Comparison of ENCODE assay signal across 21 cellular contexts in genomic region chr14:50756300-50756699, GRCh38.
DNase-seq lines count a peak whose midpoint lies in the region; ATAC-seq, FAIRE-seq and TF ChIP-seq lines count a peak whose summit lies in the region.
"Had no signal": no experiment of that assay in that cellular context is flagged by ENCODE, and none has a peak within 500 bp of the region (broad histone marks: within the 10 kb centered on the region; RNA-seq: fewer than 3 reads in every experiment).

No MANE protein-coding gene starts in this region.

- CTCF ChIA-PET in Calu3 (lab: Charles Lee) = interaction anchor here (1.4 kb wide), 1 partner anchor 20 kb away, joined by 3 read pairs; no protein-coding TSS in a partner anchor

- no TSS peak for BruUV-seq in Calu3 (replicated peaks; lab: Mats Ljungman, UMichigan)

- H3K9me3 Mint-ChIP-seq in Calu3 (ENCODE audit: low read depth, unreplicated experiment) = no peaks in the 10 kb centered on the region
- H3K9me3 Mint-ChIP-seq: activated T-cell treated with anti-CD3 and anti-CD28 coated beads, Interleukin-2, amount 50 U/mL, for 24 hours; stimulated activated effector memory CD8-positive, alpha-beta T cell treated with anti-CD3 and anti-CD28 coated beads, Interleukin-12 subunit alpha, Interleukin-12 subunit beta, amount 100 ng/mL, for 72 hours had no signal

- no peak for DNase-seq in HTR-8/SVneo (ENCODE audit: insufficient read length, low spot score)
- DNase-seq in urothelium cell line (ENCODE audit: low spot score) = no peak
- DNase-seq in GM13976 (ENCODE audit: low spot score) = no peak
- no peak for DNase-seq in Calu3
- no peak for DNase-seq in occipital lobe (lab: John Stamatoyannopoulos, UW)
- DNase-seq: activated naive CD4-positive, alpha-beta T cell; activated T-cell treated with anti-CD3 and anti-CD28 coated beads, Interleukin-2, amount 50 U/mL, for 24 hours; adrenal gland; brain microvascular endothelial cell; DND-41; esophagus squamous epithelium; gastrocnemius medialis; islet precursor cell; NCI-H1417; NCI-H524 treated with DMSO at 0.1 percent for 48 hours had no signal

- H3K27me3 Mint-ChIP-seq in Calu3 (ENCODE audit: unreplicated experiment) = no peaks in the 10 kb centered on the region
- H3K27me3 Mint-ChIP-seq: activated T-cell treated with anti-CD3 and anti-CD28 coated beads, Interleukin-2, amount 50 U/mL, for 24 hours had no signal

- no peak overlapping the region for H3K27ac Mint-ChIP-seq in Calu3 (ENCODE audit: unreplicated experiment)
- H3K27ac Mint-ChIP-seq: activated T-cell treated with anti-CD3 and anti-CD28 coated beads, Interleukin-2, amount 50 U/mL, for 24 hours; stimulated activated effector memory CD8-positive, alpha-beta T cell treated with anti-CD3 and anti-CD28 coated beads, Interleukin-12 subunit alpha, Interleukin-12 subunit beta, amount 100 ng/mL, for 72 hours had no signal

- in situ Hi-C loops in GM13976 (cut with MboI; ENCODE audit: low sequenced_read_pairs, unreplicated experiment) = no loop called here

- H3K4me1 Mint-ChIP-seq in Calu3 (ENCODE audit: low read depth, unreplicated experiment) = no peaks in the 10 kb centered on the region

- peaks cover 6% of the 10 kb centered on the region for H3K36me3 Mint-ChIP-seq in Calu3 (ENCODE audit: insufficient read depth, unreplicated experiment)
- H3K36me3 Mint-ChIP-seq: stimulated activated effector memory CD8-positive, alpha-beta T cell treated with anti-CD3 and anti-CD28 coated beads, Interleukin-12 subunit alpha, Interleukin-12 subunit beta, amount 100 ng/mL, for 72 hours had no signal

- no peak for TF ChIP-seq CTCF in GM13976 (IDR thresholded peaks at IDR 0.05; ENCODE audit: borderline replicate concordance, control extremely low read depth, extremely low read depth, insufficient read depth, missing control alignments)
- TF ChIP-seq CTCF in Calu3 (IDR thresholded peaks at IDR 0.05; ENCODE audit: unreplicated experiment) = no peak

- ATAC-seq in GM18511 (IDR thresholded peaks at IDR 0.05; ENCODE audit: unreplicated experiment) = peak; percentile 60
- ATAC-seq in esophagus mucosa = peak; percentile 11
- ATAC-seq: activated CD4-positive, CD25-positive, alpha-beta regulatory T cell treated with anti-CD3 and anti-CD28 coated beads, Interleukin-2, amount 50 U/mL, for 24 hours; gastrocnemius medialis; Right ventricle myocardium inferior; stimulated activated effector memory CD8-positive, alpha-beta T cell treated with anti-CD3 and anti-CD28 coated beads, Interleukin-12 subunit alpha, Interleukin-12 subunit beta, amount 100 ng/mL, for 72 hours had no signal

- intact Hi-C loops in Calu3 (cut with micrococcal nuclease; ENCODE audit: unreplicated experiment) = no loop called here

- FAIRE-seq in HTR-8/SVneo (lab: Jason Lieb, UNC) = peak; percentile 80
- FAIRE-seq in urothelium cell line (lab: Jason Lieb, UNC) = peak; percentile 77
- FAIRE-seq: colon had no signal

- no peak overlapping the region for H3K4me3 Mint-ChIP-seq in Calu3 (ENCODE audit: low read depth, unreplicated experiment)
- H3K4me3 Mint-ChIP-seq: activated T-cell treated with anti-CD3 and anti-CD28 coated beads, Interleukin-2, amount 50 U/mL, for 24 hours; stimulated activated effector memory CD8-positive, alpha-beta T cell treated with anti-CD3 and anti-CD28 coated beads, Interleukin-12 subunit alpha, Interleukin-12 subunit beta, amount 100 ng/mL, for 72 hours had no signal
